13 cellular contexts compared by ENCODE assay signal in the genomic region with DNA sequence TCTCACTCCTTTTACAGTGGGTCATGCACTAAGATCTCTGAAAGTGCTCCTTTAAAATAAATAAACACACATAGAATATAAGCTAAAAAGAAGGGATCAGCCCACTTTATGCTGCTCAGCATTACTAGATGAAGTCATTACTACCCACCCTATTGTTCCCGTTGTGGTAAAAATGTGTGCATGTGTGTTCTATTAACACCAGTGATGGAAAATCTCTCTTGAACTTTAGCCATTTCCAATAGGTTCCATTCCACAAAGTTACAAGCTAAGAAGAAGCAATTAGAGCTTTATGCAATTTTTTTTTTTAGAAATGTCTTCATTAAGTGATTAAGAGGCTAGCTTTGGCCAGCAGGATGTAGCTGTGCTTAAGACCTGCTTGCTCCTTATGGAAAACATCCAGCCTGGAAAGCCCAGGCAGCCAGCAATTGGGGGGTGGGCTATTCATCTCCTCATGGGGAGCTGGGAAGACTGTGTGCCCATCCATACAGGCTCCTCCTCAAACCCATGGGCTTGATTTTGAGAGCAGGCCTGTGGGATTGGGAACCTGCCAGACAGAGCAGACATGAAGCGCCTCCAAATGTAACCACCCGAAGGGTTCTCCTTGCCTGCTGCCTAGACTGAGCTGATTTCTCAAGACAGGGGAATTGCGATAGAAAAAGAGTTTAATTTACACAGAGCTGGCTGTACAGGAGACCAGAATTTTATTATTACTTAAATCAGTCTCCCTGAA.
DNase-seq lines count a peak whose midpoint lies in the region; ATAC-seq and TF ChIP-seq lines count a peak whose summit lies in the region.
"Had no signal": no experiment of that assay in that cellular context is flagged by ENCODE, and none has a peak within 500 bp of the region (broad histone marks: within the 10 kb centered on the region; RNA-seq: fewer than 3 reads in every experiment).

No MANE protein-coding gene starts in this region.

- TF ChIP-seq CTCF in AG09309 (IDR thresholded peaks at IDR 0.05; ENCODE audit: control insufficient read depth, insufficient read depth, low read depth, low read length, missing control alignments) (no peak), choroid plexus epithelial cell (conservative IDR thresholded peaks at IDR 0.05; ENCODE audit: low read depth, low read length) (no peak), body of pancreas (IDR thresholded peaks at IDR 0.05) (no peak), thyroid gland (IDR thresholded peaks at IDR 0.05) (no peak)

- H3K4me3 ChIP-seq in AG09309 (ENCODE audit: control insufficient read depth, low read depth, low read length) (no peak overlapping the region; the same call in 1 of the 2 replicates), choroid plexus epithelial cell (ENCODE audit: low read depth, low read length) (no peak overlapping the region), body of pancreas (no peak overlapping the region), thyroid gland (replicated peaks in 1 of 3) (no peak overlapping the region)
- H3K4me3 ChIP-seq: cardiac muscle cell had no signal

- H3K9me3 ChIP-seq in body of pancreas: no peaks in the 10 kb centered on the region
- H3K9me3 ChIP-seq in thyroid gland: no peaks in the 10 kb centered on the region

- no peak overlapping the region for H3K27ac ChIP-seq in body of pancreas
- no peak overlapping the region for H3K27ac ChIP-seq in thyroid gland
- H3K27ac ChIP-seq: C4-2B, cardiac muscle cell, RWPE1 had no signal

- intact Hi-C loops in body of pancreas (cut with DNase I) (loop anchor here (5.0 kb wide), 1 partner anchor 237 kb away; no protein-coding TSS in a partner anchor), thyroid gland (cut with DNase I) (loop anchor here (10.0 kb wide), 1 partner anchor 360 kb away; no protein-coding TSS in a partner anchor)

- no peaks in the 10 kb centered on the region for H3K36me3 ChIP-seq in body of pancreas (replicated peaks in 1 of 2; ENCODE audit: insufficient read depth in 1 of 2, low read depth in 2 of 2)
- H3K36me3 ChIP-seq in thyroid gland: no peaks in the 10 kb centered on the region
- H3K36me3 ChIP-seq: cardiac muscle cell had no signal

- TF ChIP-seq POLR2A in body of pancreas (IDR thresholded peaks at IDR 0.05) (no peak), thyroid gland (IDR thresholded peaks at IDR 0.05) (no peak)

- ATAC-seq in GM19023 (IDR thresholded peaks at IDR 0.05; ENCODE audit: unreplicated experiment) (no peak), body of pancreas (no peak)
- ATAC-seq: left cardiac atrium had no signal

- H3K27me3 ChIP-seq in body of pancreas (no peaks in the 10 kb centered on the region), thyroid gland (no peaks in the 10 kb centered on the region)
- H3K27me3 ChIP-seq: cardiac muscle cell had no signal

- DNase-seq in AG09309 (ENCODE audit: low read depth) (peak; percentile 32), HT1080 (ENCODE audit: low read depth) (peak; percentile 87), choroid plexus epithelial cell (ENCODE audit: low read depth) (peak; percentile 64), mucosa of gallbladder (ENCODE audit: low spot score) (peak; percentile 8), body of pancreas (no peak), thyroid gland (no peak), NCI-H446 treated with DMSO at 0.1 percent for 48 hours (lab: John Stamatoyannopoulos, UW) (no peak)
- DNase-seq: left cardiac atrium, NCI-H510A had no signal

- 51 to 78% methylated on average over 4 of the region's 4 CpGs for WGBS in body of pancreas, 2 donors
- WGBS in thyroid gland, 2 donors: 54 to 72% methylated on average over 4 of the region's 4 CpGs

- peaks cover 4% of the 10 kb centered on the region for H3K4me1 ChIP-seq in body of pancreas
- H3K4me1 ChIP-seq in thyroid gland: peaks cover 12 to 24% of the 10 kb centered on the region in 2 donors

Comparison
In these comparisons a context has a peak if more than half of its experiments do, and no peak if none do; other contexts are left out.
1. DNase-seq: peak in AG09309 (single experiment), HT1080 (single experiment), choroid plexus epithelial cell (single experiment) and mucosa of gallbladder (single experiment); none in body of pancreas (0 of 4), thyroid gland (0 of 2) and NCI-H446 treated with DMSO at 0.1 percent for 48 hours (single experiment).